In genomic region chr13:34941436-34941834, GRCh38 we compare ENCODE assay signal across 8 cellular contexts. TPM values are rescaled to one million over a fixed set of nuclear protein-coding genes. Genes with fewer than 3 reads are reported as not detected.
DNase-seq lines count a peak whose midpoint lies in the region; ATAC-seq and TF ChIP-seq lines count a peak whose summit lies in the region.

No MANE protein-coding gene starts in this region.

- H3K4me1 ChIP-seq in SK-N-SH (ENCODE audit: control insufficient read depth in 1 of 2, insufficient read depth in 2 of 2, low read depth in 1 of 2, low read length in 1 of 2) (peaks cover 9 to 13% of the 10 kb centered on the region in 2 experiments), adrenal gland (replicated peaks in 1 of 2) (peaks cover 8 to 15% of the 10 kb centered on the region in 2 donors), suprapubic skin (peaks cover 29% of the 10 kb centered on the region)

- TF ChIP-seq EP300 in SK-N-SH (IDR thresholded peaks at IDR 0.05; ENCODE audit: borderline replicate concordance in 1 of 2, low read depth in 1 of 2, low read length in 1 of 2) (no peak), suprapubic skin (IDR thresholded peaks at IDR 0.05) (no peak)

- POLR2A ChIA-PET in SK-N-SH (lab: Yijun Ruan, JAX) = no interaction called here

- peak overlapping the region in 1 of 2 experiments; percentile 95 for H3K4me3 ChIP-seq in SK-N-SH (ENCODE audit: low read depth in 2 of 2, low read length in 1 of 2)
- H3K4me3 ChIP-seq in adrenal gland = peak overlapping the region in 2 of 4 donors; percentile 88 to 94
- H3K4me3 ChIP-seq in suprapubic skin = peak overlapping the region; percentile 93

- no peak overlapping the region for H3K27ac Mint-ChIP-seq in immature natural killer cell

- no peak for TF ChIP-seq RAD21 in SK-N-SH (IDR thresholded peaks at IDR 0.05; ENCODE audit: low read length)

- H3K4me3 Mint-ChIP-seq in immature natural killer cell = peak overlapping the region; percentile 1 to 87 (median 78)

- peak overlapping the region; percentile 82 for H3K4me2 ChIP-seq in SK-N-SH

- H3K36me3 Mint-ChIP-seq in immature natural killer cell = no peaks in the 10 kb centered on the region

- intact Hi-C loops in adrenal gland (cut with DNase I) = no loop called here

- H3F3A ChIP-seq in SK-N-SH (replicated peaks; ENCODE audit: insufficient read depth) = peaks cover 6% of the 10 kb centered on the region

- H3K27me3 Mint-ChIP-seq in immature natural killer cell (ENCODE audit: low read depth in 3 of 3) = peaks cover 7 to 12% (median 8%) of the 10 kb centered on the region in 3 donors

- peaks cover 4% of the 10 kb centered on the region; the same call in 1 of the 2 replicates for H4K20me1 ChIP-seq in SK-N-SH (ENCODE audit: insufficient read depth)

- H3K9me3 Mint-ChIP-seq in immature natural killer cell = peaks cover 0 to 16% (median 4%) of the 10 kb centered on the region in 6 donors

- H3K27ac ChIP-seq in SK-N-SH (ENCODE audit: low read depth in 2 of 2, low read length in 1 of 2) = peak overlapping the region in 1 of 2 experiments; percentile 66; a peak in 1 of 4 replicates
- peak overlapping the region in 3 of 5 donors; percentile 64 to 87 (median 80) for H3K27ac ChIP-seq in adrenal gland
- H3K27ac ChIP-seq in suprapubic skin = no peak overlapping the region

- H3K9me3 ChIP-seq in SK-N-SH = no peaks in the 10 kb centered on the region
- H3K9me3 ChIP-seq in adrenal gland (replicated peaks in 1 of 3) = no peaks in the 10 kb centered on the region
- H3K9me3 ChIP-seq in suprapubic skin = no peaks in the 10 kb centered on the region

- TF ChIP-seq POLR2A in adrenal gland (IDR thresholded peaks at IDR 0.05) (no peak), suprapubic skin (IDR thresholded peaks at IDR 0.05) (no peak)

- H3K27me3 ChIP-seq in SK-N-SH (ENCODE audit: insufficient read depth) (no peaks in the 10 kb centered on the region), adrenal gland (no peaks in the 10 kb centered on the region), suprapubic skin (peaks cover 22% of the 10 kb centered on the region)

- ATAC-seq in SK-N-SH treated with all-trans-retinoic acid at 6 μM for 48 hours (no peak; the same call in 2 of the 3 replicates), HG02970 (IDR thresholded peaks at IDR 0.05; ENCODE audit: low FRiP score, unreplicated experiment) (no peak)

- H3K9ac ChIP-seq in SK-N-SH = no peak overlapping the region; the same call in 1 of the 2 replicates

- peak overlapping the region; percentile 91 for H2AFZ ChIP-seq in SK-N-SH (ENCODE audit: low read depth)

- peaks cover 18% of the 10 kb centered on the region for H3K79me2 ChIP-seq in SK-N-SH (ENCODE audit: insufficient read depth)

- H3K4me1 Mint-ChIP-seq in immature natural killer cell = peaks cover 18 to 27% of the 10 kb centered on the region in 2 donors

- CTCF ChIA-PET in SK-N-SH (lab: Yijun Ruan, JAX) = no interaction called here

- DNase-seq in SK-N-SH (no peak), adrenal gland (no peak), immature natural killer cell (no peak), suprapubic skin (ENCODE audit: low spot score in 2 of 2) (no peak), GM03348 (ENCODE audit: low spot score) (no peak), mesenteric fat pad (ENCODE audit: low spot score) (no peak)

- 11% methylated on average over 13 of the region's 13 CpGs for WGBS in SK-N-SH (ENCODE audit: low lambda C conversion rate)
- WGBS in adrenal gland, 4 donors = 6 to 12% (median 8%) methylated on average over 11 to 13 of the region's 13 CpGs
- WGBS in suprapubic skin = 14% methylated on average over 13 of the region's 13 CpGs

- H3K9me2 ChIP-seq in SK-N-SH = no peaks in the 10 kb centered on the region

- TF ChIP-seq CTCF in SK-N-SH (IDR thresholded peaks at IDR 0.05) (no peak), adrenal gland (IDR thresholded peaks at IDR 0.05) (no peak), suprapubic skin (IDR thresholded peaks at IDR 0.05) (no peak)

- H3K36me3 ChIP-seq in SK-N-SH (replicated peaks in 1 of 2; ENCODE audit: control insufficient read depth in 1 of 2, insufficient read depth in 2 of 2, low read length in 1 of 2) (no peaks in the 10 kb centered on the region), adrenal gland (replicated peaks in 1 of 2) (no peaks in the 10 kb centered on the region), suprapubic skin (no peaks in the 10 kb centered on the region)

TF ChIP-seq in SK-N-SH, 30 proteins besides CTCF, POLR2A, EP300 and RAD21 (continues in another document):
- TF ChIP-seq JUND (IDR thresholded peaks at IDR 0.05) = no peak
- TF ChIP-seq ELF1 (IDR thresholded peaks at IDR 0.05) = no peak
- TF ChIP-seq GABPA (IDR thresholded peaks at IDR 0.05; ENCODE audit: low read depth) = no peak
- TF ChIP-seq ZBTB33 (IDR thresholded peaks at IDR 0.05; ENCODE audit: borderline replicate concordance, low read depth) = no peak
- no peak for TF ChIP-seq POLR2AphosphoS5 (IDR thresholded peaks at IDR 0.05; ENCODE audit: low read depth, low read length)

TF ChIP-seq in SK-N-SH treated with all-trans-retinoic acid at 6 μM for 48 hours, 23 proteins besides CTCF, POLR2A, EP300 and RAD21:
- TF ChIP-seq GLIS3 (CRISPR knock-in tag; IDR thresholded peaks at IDR 0.05) (no peak), ZC3H10 (CRISPR knock-in tag; IDR thresholded peaks at IDR 0.05) (no peak), CREB5 (CRISPR knock-in tag; IDR thresholded peaks at IDR 0.05; ENCODE audit: low read depth) (no peak), ZNF8 (CRISPR knock-in tag; IDR thresholded peaks at IDR 0.05) (no peak)

RNA-seq across cellular contexts. Expression of gene NBEA, which starts 0.6 kb away (rescaled TPM):
- polyA plus RNA-seq in SK-N-SH (2012; rRNA removed) = 12.3 and 17.1 TPM in 2 replicates
- 16.7 and 18.2 TPM in 2 replicates for polyA plus RNA-seq in SK-N-SH (2012; cell fraction: cytosol; rRNA removed)
- 8.7 and 17.7 TPM in 2 replicates for polyA plus RNA-seq in SK-N-SH (2012; cell fraction: nucleus; rRNA removed)
- 10 to 100 TPM; 10.3 to 19.7 (median 15.7) TPM for total RNA-seq in adrenal gland
- 10 to 100 TPM in 1 of 3 donors, 1 to 10 TPM in 2; 3.1 to 12.1 (median 3.9) TPM for polyA plus RNA-seq in adrenal gland
- polyA plus RNA-seq in immature natural killer cell = under 1 TPM; 0.07 to 0.41 (median 0.31) TPM
- 1 to 10 TPM; 3.1 to 9.7 (median 4.1) TPM for total RNA-seq in suprapubic skin
- 3.7 TPM for total RNA-seq in mesenteric fat pad
